Comparison of ENCODE assay signal across 8 cellular contexts in the genomic region with DNA sequence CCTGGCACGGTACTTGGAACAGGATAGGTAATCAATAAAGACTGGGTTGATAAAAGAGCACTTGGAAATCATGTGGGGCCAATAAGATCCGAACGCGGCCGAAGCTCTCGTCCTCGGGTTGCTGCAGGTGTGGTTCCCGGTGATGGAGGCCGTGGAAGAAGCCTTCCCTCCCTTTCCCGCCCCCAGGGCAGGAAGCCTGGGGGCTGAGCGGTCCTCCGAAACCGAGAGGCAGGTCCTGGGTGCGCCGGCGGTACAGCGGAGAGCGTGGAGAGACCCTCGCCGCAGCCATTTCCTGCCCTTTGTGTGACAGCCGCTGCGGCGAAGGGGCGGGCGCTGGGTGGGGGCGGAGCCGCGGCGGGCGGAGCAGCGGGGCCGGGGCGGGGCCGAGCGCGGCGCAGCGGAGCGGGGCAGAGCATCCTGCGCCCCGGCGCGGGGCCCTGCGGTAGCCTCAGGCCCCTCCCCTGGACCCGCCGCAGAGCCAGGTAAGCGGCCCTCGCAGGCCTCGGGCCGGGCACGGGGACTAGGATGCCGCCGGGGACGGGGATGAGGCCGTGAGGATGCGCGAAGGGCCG. TPM values are rescaled to one million over a fixed set of nuclear protein-coding genes. Genes with fewer than 3 reads are reported as not detected.
A peak's percentile ranks its signal among the peaks of the same experiment; 100 is the strongest.
DNase-seq lines count a peak whose midpoint lies in the region; ATAC-seq and TF ChIP-seq lines count a peak whose summit lies in the region.

A gene (plus strand): TSS at position 410 of the 572 bp plus-strand sequence. CDS start 19,239 bp downstream, outside the sequence.

- H3K4me3 ChIP-seq in parathyroid adenoma (ENCODE audit: low read depth, low read length) (peak within 1 kb of the TSS; percentile 75), transverse colon (peak within 1 kb of the TSS; percentile 68 to 89 (median 80))

- intact Hi-C loops in head of caudate nucleus (cut with DNase I) (loop anchor here (5.0 to 10.0 kb wide), 2 partner anchors 42 to 121 kb away; a partner anchor contains a TSS), transverse colon (cut with DNase I; ENCODE audit: low total_unique reads) (no loop called here)

- no peaks in the 10 kb centered on the region for H3K9me3 ChIP-seq in parathyroid adenoma (ENCODE audit: control insufficient read depth, low read length)
- H3K9me3 ChIP-seq in transverse colon = no peaks in the 10 kb centered on the region

- no peak for TF ChIP-seq POLR2A in transverse colon (IDR thresholded peaks at IDR 0.05)

- in situ Hi-C loops in transverse colon (cut with MboI; ENCODE audit: low pct_ligation_motif_present in 1 of 4, low pct_unique_long_range_greater_than_20kb in 1 of 4, low sequenced_read_pairs in 3 of 4) = no loop called here

- no peaks in the 10 kb centered on the region for H3K36me3 ChIP-seq in parathyroid adenoma (ENCODE audit: control insufficient read depth, insufficient read depth, low read length)
- no peaks in the 10 kb centered on the region for H3K36me3 ChIP-seq in transverse colon

- peak; percentile 76 for ATAC-seq in GM21526 (IDR thresholded peaks at IDR 0.05; ENCODE audit: low FRiP score, unreplicated experiment)

- DNase-seq in Daoy (ENCODE audit: low read depth) = peak; percentile 78
- DNase-seq in HuH-7 (ENCODE audit: low spot score) = peak; percentile 62
- DNase-seq in SK-N-DZ (ENCODE audit: low spot score) = peak; percentile 52
- DNase-seq in activated naive CD4-positive, alpha-beta T cell treated with Interleukin-2 at 50 U/mL for 16 hours = peak; percentile 83
- peak in 40 of 42 donors; percentile 53 to 89 (median 76) for DNase-seq in head of caudate nucleus
- DNase-seq in transverse colon = peak; percentile 80

- H3K27ac ChIP-seq in parathyroid adenoma = peak within 1 kb of the TSS; percentile 84
- H3K27ac ChIP-seq in transverse colon = peak within 1 kb of the TSS; percentile 70 to 83 (median 76)

- no peak for TF ChIP-seq CTCF in parathyroid adenoma (IDR thresholded peaks at IDR 0.05)
- no peak for TF ChIP-seq CTCF in transverse colon (IDR thresholded peaks at IDR 0.05)

- TF ChIP-seq EP300 in transverse colon (IDR thresholded peaks at IDR 0.05; ENCODE audit: low read depth) = no peak

- peak within 1 kb of the TSS; percentile 95 for H3K4me2 ChIP-seq in parathyroid adenoma (ENCODE audit: low read length)

- H3K27me3 ChIP-seq in parathyroid adenoma (ENCODE audit: control insufficient read depth, insufficient read depth, low read length) (no peaks in the 10 kb centered on the region), transverse colon (no peaks in the 10 kb centered on the region)

- WGBS in transverse colon (ENCODE audit: low coverage in 1 of 2), 2 donors = 0% methylated on average over 14 of the region's 58 CpGs; no CpG with 5 or more reads in 1 of the 2 donors

- H3K9ac ChIP-seq in parathyroid adenoma = peak within 1 kb of the TSS; percentile 41

- H3K4me1 ChIP-seq in parathyroid adenoma = peaks cover 49% of the 10 kb centered on the region
- peaks cover 4 to 28% (median 14%) of the 10 kb centered on the region in 4 donors for H3K4me1 ChIP-seq in transverse colon

- peaks cover 11% of the 10 kb centered on the region for H3K79me2 ChIP-seq in parathyroid adenoma

- peak within 1 kb of the TSS; percentile 97 for H2AFZ ChIP-seq in parathyroid adenoma

RNA-seq across cellular contexts. Expression of the gene that starts here (rescaled TPM):
- 7.6 and 8.5 TPM in 2 replicates for total RNA-seq in Daoy (2014; rRNA removed; shearing (Covaris generic))
- 37.2 and 43.5 TPM in 2 replicates for polyA plus RNA-seq in SK-N-DZ (2014; cell fraction: cytosol; rRNA removed)
- 28.7 and 55.2 TPM in 2 replicates for polyA plus RNA-seq in SK-N-DZ (2014; cell fraction: nucleus; rRNA removed)
- total RNA-seq in transverse colon = 100 to 1,000 TPM in 1 of 4 donors, 10 to 100 TPM in 3; 34.0 to 134 (median 41.6) TPM

Comparison
In these comparisons a context has a peak if more than half of its experiments do, and no peak if none do; other contexts are left out.
1. Peak in every context shown above with its lines: DNase-seq, ATAC-seq, H3K4me3 ChIP-seq and H3K27ac ChIP-seq.